In genomic region chr10:132253092-132253687, GRCh38 we compare ENCODE assay signal across 21 cellular contexts. TPM values are rescaled to one million over a fixed set of nuclear protein-coding genes. Genes with fewer than 3 reads are reported as not detected.
DNase-seq lines count a peak whose midpoint lies in the region; ATAC-seq, FAIRE-seq and TF ChIP-seq lines count a peak whose summit lies in the region.
"Had no signal": no experiment of that assay in that cellular context is flagged by ENCODE, and none has a peak within 500 bp of the region (broad histone marks: within the 10 kb centered on the region; RNA-seq: fewer than 3 reads in every experiment).

No MANE protein-coding gene starts in this region.

- ATAC-seq in HG02970 (IDR thresholded peaks at IDR 0.05; ENCODE audit: low FRiP score, unreplicated experiment) (no peak), right lobe of liver (no peak)
- no peak for ATAC-seq in natural killer cell treated with Interleukin-12 subunit alpha and Interleukin-12 subunit beta and Interleukin-15 and Interleukin-18, amount 100 ng/mL, for 72 hours
- ATAC-seq: HCT116, HepG2 had no signal

- H3K27ac Mint-ChIP-seq in immature natural killer cell = peak overlapping the region in 4 of 6 donors; percentile 49 to 77 (median 66)
- peak overlapping the region in 1 of 2 donors; percentile 74 for H3K27ac Mint-ChIP-seq in natural killer cell treated with Interleukin-12 subunit alpha and Interleukin-12 subunit beta and Interleukin-15 and Interleukin-18, amount 100 ng/mL, for 72 hours

- no peak overlapping the region for H2AK5ac ChIP-seq in H1 (ENCODE audit: low read depth, low read length)

- no peak overlapping the region for H3K56ac ChIP-seq in H1 (replicated peaks; ENCODE audit: insufficient read length, low read depth, low read length)

- H4K20me1 ChIP-seq in H1 (replicated peaks in 1 of 2; ENCODE audit: control insufficient read depth in 1 of 2, insufficient read depth in 2 of 2, low read length in 2 of 2) = peaks cover 0 to 1% of the 10 kb centered on the region in 2 experiments

- H3K27ac ChIP-seq in HUES64 (ENCODE audit: low read depth, low read length) (no peak overlapping the region), H1 (ENCODE audit: low read depth, low read length) (no peak overlapping the region), right lobe of liver (no peak overlapping the region)
- H3K27ac ChIP-seq: SK-N-MC had no signal

- H3K9ac ChIP-seq in HUES64 (ENCODE audit: low read depth, low read length) (no peak overlapping the region), H1 (replicated peaks in 1 of 4; ENCODE audit: extremely low read depth in 1 of 4, low read depth in 3 of 4, low read length in 3 of 4) (no peak overlapping the region)

- no peaks in the 10 kb centered on the region for H3K36me3 Mint-ChIP-seq in immature natural killer cell
- H3K36me3 Mint-ChIP-seq in natural killer cell treated with Interleukin-12 subunit alpha and Interleukin-12 subunit beta and Interleukin-15 and Interleukin-18, amount 100 ng/mL, for 72 hours = no peaks in the 10 kb centered on the region
- H3K36me3 Mint-ChIP-seq: CD8-positive, alpha-beta memory T cell had no signal

- H3K36me3 ChIP-seq in H7 (replicated peaks; ENCODE audit: control insufficient read depth, insufficient read depth, low read length) (no peaks in the 10 kb centered on the region), HUES64 (ENCODE audit: insufficient read depth, low read length) (no peaks in the 10 kb centered on the region), H1 (ENCODE audit: control insufficient read depth in 2 of 4, insufficient read depth in 4 of 4, low read length in 3 of 4) (no peaks in the 10 kb centered on the region), right lobe of liver (no peaks in the 10 kb centered on the region)

- peaks cover 0 to 33% of the 10 kb centered on the region in 2 donors for H3K4me1 Mint-ChIP-seq in immature natural killer cell
- peaks cover 3 to 30% of the 10 kb centered on the region in 2 donors for H3K4me1 Mint-ChIP-seq in natural killer cell treated with Interleukin-12 subunit alpha and Interleukin-12 subunit beta and Interleukin-15 and Interleukin-18, amount 100 ng/mL, for 72 hours (ENCODE audit: low read depth in 2 of 2)

- no peak overlapping the region for H2BK20ac ChIP-seq in H1 (ENCODE audit: low read length)

- FAIRE-seq in H1 (lab: Jason Lieb, UNC) = no peak
- FAIRE-seq: G401.6, HepG2 had no signal

- DNase-seq in H7 (peak; percentile 78), H1 (ENCODE audit: low read depth in 1 of 2, low spot score in 2 of 2) (no peak), immature natural killer cell (no peak), right lobe of liver (no peak)
- DNase-seq in natural killer cell treated with Interleukin-12 subunit alpha and Interleukin-12 subunit beta and Interleukin-15 and Interleukin-18, amount 100 ng/mL, for 72 hours (ENCODE audit: low spot score) = no peak
- DNase-seq: ACHN; CD8-positive, alpha-beta memory T cell; DMS79; KBM-7; NCI-H1105; NCI-H1694 treated with DMSO at 0.1 percent for 48 hours; NCI-H510A; NCI-H748 treated with DMSO at 0.1 percent for 48 hours; OCI-M1; Right ventricle myocardium superior had no signal

- H3K4ac ChIP-seq in H1 (replicated peaks; ENCODE audit: insufficient read length, low read depth, low read length) = no peak overlapping the region

- whole genome bisulfite sequencing in HUES64 = 28% methylated on average over 19 of the region's 19 CpGs
- 70% methylated on average over 9 of the region's 19 CpGs; no CpG with 5 or more reads in 1 of the 2 experiments for WGBS in H1 (ENCODE audit: extremely low coverage in 1 of 2, insufficient coverage in 1 of 2, insufficient read length in 1 of 2, insufficient replicate concordance in 2 of 2, low coverage in 1 of 2, low lambda C conversion rate in 2 of 2, missing lambda C conversion rate in 1 of 2), 2 experiments
- 46% methylated on average over 15 of the region's 19 CpGs for whole genome bisulfite sequencing in right lobe of liver (ENCODE audit: insufficient coverage, low coverage, low lambda C conversion rate, missing lambda C conversion rate)

- H2AFZ ChIP-seq in H1 (ENCODE audit: low read length) = no peak overlapping the region

- H3K4me2 ChIP-seq in H1 (ENCODE audit: insufficient read depth in 1 of 2, low read depth in 2 of 2, low read length in 2 of 2) = peak overlapping the region; percentile 31; a peak in 3 of 4 replicates

- H4K5ac ChIP-seq in H1 (ENCODE audit: insufficient read length, low read depth, low read length) = no peak overlapping the region

- H2BK12ac ChIP-seq in H1 (ENCODE audit: low read depth, low read length) = no peak overlapping the region

- no peak overlapping the region for H2BK5ac ChIP-seq in H1 (ENCODE audit: low read depth, low read length)

- CTCF ChIA-PET in H1 (lab: Charles Lee; ENCODE audit: partially characterized antibody) = interaction anchor here (0.7 to 1.6 kb wide), 13 partner anchors 10 to 1000 kb away, joined by 3 to 6 read pairs (median 3); no protein-coding TSS in a partner anchor

- no peak for TF ChIP-seq POLR2A in H1 (IDR thresholded peaks at IDR 0.05; ENCODE audit: control extremely low read depth in 1 of 2, low read depth in 2 of 2, low read length in 2 of 2)
- no peak for TF ChIP-seq POLR2A in right lobe of liver (IDR thresholded peaks at IDR 0.05)

- H3K14ac ChIP-seq in H1 (ENCODE audit: insufficient read length) = no peak overlapping the region

- peak overlapping the region; percentile 53 for H3K4me3 ChIP-seq in H7 (ENCODE audit: insufficient read depth, low read depth, low read length)
- H3K4me3 ChIP-seq in HUES64 (ENCODE audit: low read length) = peak overlapping the region; percentile 38
- no peak overlapping the region for H3K4me3 ChIP-seq in H1 (ENCODE audit: extremely low read depth in 1 of 4, insufficient read depth in 2 of 4, low read depth in 3 of 4, low read length in 4 of 4)
- H3K4me3 ChIP-seq in right lobe of liver = no peak overlapping the region
- H3K4me3 ChIP-seq: SK-N-MC had no signal

- H2BK15ac ChIP-seq in H1 (ENCODE audit: low read length) = peak overlapping the region; percentile 18; the same call in 1 of the 2 replicates

- intact Hi-C loops in right lobe of liver (cut with DNase I) = no loop called here

- H3K27me3 Mint-ChIP-seq in immature natural killer cell (ENCODE audit: low read depth in 3 of 3) = peaks cover 0 to 2% (median 0%) of the 10 kb centered on the region in 3 donors
- no peaks in the 10 kb centered on the region for H3K27me3 Mint-ChIP-seq in natural killer cell treated with Interleukin-12 subunit alpha and Interleukin-12 subunit beta and Interleukin-15 and Interleukin-18, amount 100 ng/mL, for 72 hours

- H4K91ac ChIP-seq in H1 (replicated peaks; ENCODE audit: insufficient read length, low read length) = no peak overlapping the region

- TF ChIP-seq CTCF in H1 (IDR thresholded peaks at IDR 0.05; ENCODE audit: control extremely low read depth in 1 of 3, insufficient read depth in 1 of 3, low read depth in 1 of 3, low read length in 3 of 3) (no peak), right lobe of liver (IDR thresholded peaks at IDR 0.05) (no peak)

- H3K18ac ChIP-seq in H1 (ENCODE audit: extremely low read depth, low read length) = peak overlapping the region; percentile 4; the same call in 1 of the 2 replicates

- peaks cover 2% of the 10 kb centered on the region; the same call in 1 of the 2 replicates for H3K23me2 ChIP-seq in H1 (ENCODE audit: low read depth, low read length)

- no peak for TF ChIP-seq RAD21 in H1 (IDR thresholded peaks at IDR 0.05 in 1 of 2, conservative IDR thresholded peaks at IDR 0.05 in 1 of 2; ENCODE audit: low read depth in 2 of 2, low read length in 2 of 2)

- H4K8ac ChIP-seq in H1 (ENCODE audit: extremely low read depth, insufficient read depth, low read length) = peak overlapping the region; percentile 62

- no peaks in the 10 kb centered on the region for H3K27me3 ChIP-seq in H7 (ENCODE audit: control insufficient read depth, insufficient read depth, low read length)
- H3K27me3 ChIP-seq in HUES64 (ENCODE audit: insufficient read depth, low read length) = no peaks in the 10 kb centered on the region
- no peaks in the 10 kb centered on the region; a peak in 1 of 7 replicates for H3K27me3 ChIP-seq in H1 (replicated peaks in 1 of 4; ENCODE audit: control insufficient read depth in 3 of 4, extremely low read depth in 1 of 4, insufficient read depth in 3 of 4, low read length in 3 of 4)
- no peaks in the 10 kb centered on the region for H3K27me3 ChIP-seq in right lobe of liver

- POLR2A ChIA-PET in H1 (lab: Charles Lee; ENCODE audit: partially characterized antibody) = interaction anchor here (1.1 kb wide), 1 partner anchor 22 kb away, joined by 3 read pairs; no protein-coding TSS in a partner anchor

- H3K9me3 ChIP-seq in HUES64 (ENCODE audit: insufficient read depth, low read depth, low read length) (no peaks in the 10 kb centered on the region), H1 (ENCODE audit: insufficient read depth in 2 of 2, low read depth in 1 of 2, low read length in 1 of 2) (no peaks in the 10 kb centered on the region), right lobe of liver (no peaks in the 10 kb centered on the region)

- H3K9me3 Mint-ChIP-seq in immature natural killer cell = no peaks in the 10 kb centered on the region
- no peaks in the 10 kb centered on the region for H3K9me3 Mint-ChIP-seq in natural killer cell treated with Interleukin-12 subunit alpha and Interleukin-12 subunit beta and Interleukin-15 and Interleukin-18, amount 100 ng/mL, for 72 hours
- H3K9me3 Mint-ChIP-seq: CD8-positive, alpha-beta memory T cell had no signal

- no peak overlapping the region for H3K4me3 Mint-ChIP-seq in immature natural killer cell
- no peak overlapping the region for H3K4me3 Mint-ChIP-seq in natural killer cell treated with Interleukin-12 subunit alpha and Interleukin-12 subunit beta and Interleukin-15 and Interleukin-18, amount 100 ng/mL, for 72 hours

- H2BK120ac ChIP-seq in H1 (replicated peaks; ENCODE audit: low read depth, low read length) = no peak overlapping the region

- no peaks in the 10 kb centered on the region for H3K79me1 ChIP-seq in H1 (ENCODE audit: low read depth, low read length)

- H3K4me1 ChIP-seq in HUES64 (ENCODE audit: insufficient read depth, low read length) (no peaks in the 10 kb centered on the region), H1 (replicated peaks in 1 of 4; ENCODE audit: control insufficient read depth in 3 of 4, insufficient read depth in 4 of 4, low read length in 3 of 4) (peaks cover 0 to 11% (median 6%) of the 10 kb centered on the region in 4 experiments; a peak in 4 of 7 replicates), right lobe of liver (no peaks in the 10 kb centered on the region)

- no peaks in the 10 kb centered on the region for H3K79me2 ChIP-seq in H1 (ENCODE audit: control insufficient read depth in 1 of 2, insufficient read depth in 2 of 2, low read length in 2 of 2)

- H3K23ac ChIP-seq in H1 (ENCODE audit: insufficient read length) = no peak overlapping the region

- no peak for TF ChIP-seq EP300 in H1 (IDR thresholded peaks at IDR 0.05; ENCODE audit: borderline replicate concordance in 1 of 2, low read depth in 2 of 2, low read length in 2 of 2)

RNA-seq across cellular contexts. Expression of gene STK32C, which starts 54.6 kb away (rescaled TPM):
- 24.9 and 31.4 TPM in 2 replicates for total RNA-seq in H7 (2014; rRNA removed; shearing (Covaris generic))
- polyA plus RNA-seq in HUES64 (2013, experiment 1 of 2) = 10.8 TPM
- 14.0 TPM for polyA plus RNA-seq in HUES64 (2013, experiment 2 of 2)
- 15.6 and 17.3 TPM in 2 replicates for total RNA-seq in H1 (2021; fragmentation: NEBNext Ultra II Directional; extraction: Animal tissue kit (Norgen Biotek cat#: 25700))
- 10.6 and 18.1 TPM in 2 replicates for polyA plus RNA-seq in H1 (2011; rRNA removed)
- polyA plus RNA-seq in H1 (2011; cell fraction: cytosol; rRNA removed) = 19.9 TPM
- 22.0 TPM for polyA plus RNA-seq in H1 (2011; cell fraction: nucleus; rRNA removed)
- 13.4 to 23.5 TPM (median 20.3 TPM) in 4 replicates for polyA plus RNA-seq in H1 (2012, experiment 1 of 2)
- 11.9 TPM for polyA plus RNA-seq in H1 (2012, experiment 2 of 2)
- polyA plus RNA-seq in H1 (2013, experiment 1 of 2) = 11.6 TPM
- polyA plus RNA-seq in H1 (2013, experiment 2 of 2) = 10.9 TPM
- polyA minus RNA-seq in H1 (2011; rRNA and poly(A)+ RNA removed) = 7.3 and 11.0 TPM in 2 replicates
- polyA minus RNA-seq in H1 (2011; cell fraction: cytosol; rRNA and poly(A)+ RNA removed) = 5.1 TPM
- 8.8 TPM for polyA minus RNA-seq in H1 (2011; cell fraction: nucleus; rRNA and poly(A)+ RNA removed)
- polyA plus RNA-seq in immature natural killer cell = 10 to 100 TPM in 2 of 3 donors, 1 to 10 TPM in 1; 6.3 to 14.2 (median 13.7) TPM
- 1 to 10 TPM; 1.6 to 3.5 (median 2.1) TPM for total RNA-seq in right lobe of liver
- total RNA-seq in natural killer cell treated with Interleukin-12 subunit alpha and Interleukin-12 subunit beta and Interleukin-15 and Interleukin-18, amount 100 ng/mL, for 72 hours = 10 to 100 TPM; 29.2 to 34.6 TPM

Comparison
In these comparisons a context has a peak if more than half of its experiments do, and no peak if none do; other contexts are left out.
1. H3K4me3 ChIP-seq: peak in H7 (single experiment) and HUES64 (single experiment); none in H1 (0 of 4) and right lobe of liver (0 of 3).